ENCODE assay signal across 9 cellular contexts in the genomic region with DNA sequence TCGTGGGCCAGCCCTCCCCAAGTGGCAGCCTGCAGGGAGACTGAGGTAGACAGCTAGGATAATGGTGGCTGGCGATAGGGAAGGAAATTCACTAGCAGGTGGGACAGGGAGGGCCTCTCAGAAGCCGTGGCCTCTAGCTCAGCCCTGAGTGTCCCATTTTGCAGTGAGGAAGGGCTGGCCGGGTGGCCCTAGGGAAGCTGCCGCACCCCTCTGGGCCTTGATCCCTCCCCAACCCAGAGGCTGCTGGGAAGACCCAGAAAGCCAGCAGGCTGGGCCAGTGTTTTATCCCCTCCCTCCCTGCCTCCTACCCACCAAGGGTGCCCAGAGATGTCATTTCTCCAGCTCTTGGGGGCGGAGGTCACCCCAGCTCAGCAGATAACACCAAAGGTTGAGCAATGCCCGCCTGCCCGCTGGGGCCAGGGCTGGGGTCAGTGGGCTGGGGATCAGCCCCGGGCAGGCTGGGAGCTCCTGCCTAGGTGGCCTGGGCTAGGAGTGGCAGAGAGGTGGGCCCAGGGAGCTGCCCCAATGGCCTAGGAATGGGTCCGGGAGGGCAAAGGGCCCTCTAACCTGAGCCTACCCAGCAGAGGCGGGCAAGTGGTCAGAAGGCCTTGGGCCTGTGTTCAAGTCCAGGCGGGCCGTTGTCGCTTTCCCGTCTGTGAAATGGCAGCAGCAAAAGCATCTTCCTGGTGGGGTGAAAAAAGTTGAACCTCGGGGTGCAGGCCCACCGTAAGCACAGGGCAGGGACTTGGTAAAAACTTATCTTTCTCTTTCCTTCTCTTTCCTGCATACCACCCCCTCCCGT. TPM values are rescaled to one million over a fixed set of nuclear protein-coding genes. Genes with fewer than 3 reads are reported as not detected.
DNase-seq lines count a peak whose midpoint lies in the region; ATAC-seq and TF ChIP-seq lines count a peak whose summit lies in the region.
"Had no signal": no experiment of that assay in that cellular context is flagged by ENCODE, and none has a peak within 500 bp of the region (broad histone marks: within the 10 kb centered on the region; RNA-seq: fewer than 3 reads in every experiment).

No MANE protein-coding gene starts in this region.

- TF ChIP-seq EP300 in tibial nerve (IDR thresholded peaks at IDR 0.05), result no peak

- H3K4me3 Mint-ChIP-seq in activated CD8-positive, alpha-beta T cell treated with anti-CD3 and anti-CD28 coated beads, Interleukin-2, amount 10 ng/mL, durations not matched to agents 7 days and 5 days, result no peak overlapping the region
- no peak overlapping the region for H3K4me3 Mint-ChIP-seq in activated CD8-positive, alpha-beta T cell treated with anti-CD3 and anti-CD28 coated beads for 36 hours
- H3K4me3 Mint-ChIP-seq in activated T-helper 1 cell treated with anti-CD3 and anti-CD28 coated beads, Interleukin-12 subunit alpha, Interleukin-12 subunit beta, Interleukin-2, Interleukin-4 antibody, amounts not matched to agents 30 ng/mL and 10 ng/mL and 1 ng/mL, durations not matched to agents 14 hours and 24 hours and 36 hours, result peak overlapping the region; percentile 41

- H3K27me3 ChIP-seq in lower lobe of right lung (ENCODE audit: low read depth) (no peaks in the 10 kb centered on the region), tibial nerve (no peaks in the 10 kb centered on the region)

- no peaks in the 10 kb centered on the region for H3K9me3 ChIP-seq in lower lobe of right lung
- no peaks in the 10 kb centered on the region for H3K9me3 ChIP-seq in tibial nerve

- WGBS in tibial nerve, 2 donors, result 86 to 88% methylated on average over 15 of the region's 18 CpGs

- H3K4me1 ChIP-seq in lower lobe of right lung, result peaks cover 31% of the 10 kb centered on the region
- peaks cover 0 to 36% (median 3%) of the 10 kb centered on the region in 4 donors for H3K4me1 ChIP-seq in tibial nerve

- H3K27ac ChIP-seq in lower lobe of right lung (peak overlapping the region; percentile 100), tibial nerve (peak overlapping the region; percentile 97 to 100 (median 99))

- H3K4me3 ChIP-seq in lower lobe of right lung (no peak overlapping the region), tibial nerve (no peak overlapping the region)

- intact Hi-C loops in activated CD8-positive, alpha-beta T cell treated with anti-CD3 and anti-CD28 coated beads for 36 hours (cut with micrococcal nuclease), result loop anchor here (10.0 kb wide), 1 partner anchor 386 kb away; no protein-coding TSS in a partner anchor
- intact Hi-C loops in activated T-helper 1 cell treated with anti-CD3 and anti-CD28 coated beads, Interleukin-12 subunit alpha, Interleukin-12 subunit beta, Interleukin-2, Interleukin-4 antibody, amounts not matched to agents 30 ng/mL and 10 ng/mL and 1 ng/mL, durations not matched to agents 14 hours and 24 hours and 36 hours (cut with micrococcal nuclease), result no loop called here
- intact Hi-C loops in lower lobe of right lung (cut with DNase I) (loop anchor here (5.0 kb wide), 1 partner anchor 273 kb away; no protein-coding TSS in a partner anchor), sciatic nerve (cut with DNase I) (loop anchor here (5.0 kb wide), 1 partner anchor 388 kb away; no protein-coding TSS in a partner anchor)

- no peak for TF ChIP-seq POLR2A in tibial nerve (IDR thresholded peaks at IDR 0.05)

- POLR2A ChIA-PET in activated CD8-positive, alpha-beta T cell treated with anti-CD3 and anti-CD28 coated beads, Interleukin-2, amount 10 ng/mL, durations not matched to agents 7 days and 5 days (lab: Charles Lee), result interaction anchor here (0.8 kb wide), 1 partner anchor 274 kb away, joined by 3 read pairs; no protein-coding TSS in a partner anchor
- POLR2A ChIA-PET in activated CD8-positive, alpha-beta T cell treated with anti-CD3 and anti-CD28 coated beads for 36 hours (lab: Charles Lee), result interaction anchor here (1.0 kb wide), 1 partner anchor 262 kb away, joined by 3 read pairs; no protein-coding TSS in a partner anchor

- TF ChIP-seq CTCF in activated CD8-positive, alpha-beta T cell treated with anti-CD3 and anti-CD28 coated beads for 36 hours (IDR thresholded peaks at IDR 0.05), result no peak
- TF ChIP-seq CTCF in lower lobe of right lung (IDR thresholded peaks at IDR 0.05) (no peak), tibial nerve (IDR thresholded peaks at IDR 0.05) (no peak)

- no peak for DNase-seq in activated CD8-positive, alpha-beta T cell treated with anti-CD3 and anti-CD28 coated beads, Interleukin-2, amount 10 ng/mL, durations not matched to agents 7 days and 5 days
- no peak for DNase-seq in activated CD8-positive, alpha-beta T cell treated with anti-CD3 and anti-CD28 coated beads for 36 hours
- no peak for DNase-seq in activated T-helper 1 cell treated with anti-CD3 and anti-CD28 coated beads, Interleukin-12 subunit alpha, Interleukin-12 subunit beta, Interleukin-2, Interleukin-4 antibody, amounts not matched to agents 30 ng/mL and 10 ng/mL and 1 ng/mL, durations not matched to agents 14 hours and 24 hours and 36 hours (ENCODE audit: low spot score)
- peak; percentile 74 for DNase-seq in lower lobe of right lung
- DNase-seq in tibial nerve (ENCODE audit: low spot score in 2 of 2), result no peak
- DNase-seq in NCI-H2171 treated with DMSO at 0.1 percent for 48 hours (lab: John Stamatoyannopoulos, UW), result no peak
- DNase-seq in sciatic nerve (ENCODE audit: low spot score), result no peak
- DNase-seq in NCI-H2081 (lab: John Stamatoyannopoulos, UW), result no peak
- DNase-seq: NCI-H1694 treated with DMSO at 0.1 percent for 48 hours had no signal

- peaks cover 19% of the 10 kb centered on the region for H3K4me1 Mint-ChIP-seq in activated CD8-positive, alpha-beta T cell treated with anti-CD3 and anti-CD28 coated beads, Interleukin-2, amount 10 ng/mL, durations not matched to agents 7 days and 5 days (ENCODE audit: low read depth)
- H3K4me1 Mint-ChIP-seq in activated CD8-positive, alpha-beta T cell treated with anti-CD3 and anti-CD28 coated beads for 36 hours (ENCODE audit: low read depth), result peaks cover 11% of the 10 kb centered on the region
- peaks cover 28% of the 10 kb centered on the region for H3K4me1 Mint-ChIP-seq in activated T-helper 1 cell treated with anti-CD3 and anti-CD28 coated beads, Interleukin-12 subunit alpha, Interleukin-12 subunit beta, Interleukin-2, Interleukin-4 antibody, amounts not matched to agents 30 ng/mL and 10 ng/mL and 1 ng/mL, durations not matched to agents 14 hours and 24 hours and 36 hours (ENCODE audit: low read depth)

- ATAC-seq in activated CD8-positive, alpha-beta T cell treated with anti-CD3 and anti-CD28 coated beads, Interleukin-2, amount 10 ng/mL, durations not matched to agents 7 days and 5 days, result no peak
- ATAC-seq in activated CD8-positive, alpha-beta T cell treated with anti-CD3 and anti-CD28 coated beads for 36 hours, result no peak
- peak in 1 of 2 donors; percentile 0 for ATAC-seq in lower lobe of right lung
- ATAC-seq in sciatic nerve, result no peak

- H3K27ac Mint-ChIP-seq in activated CD8-positive, alpha-beta T cell treated with anti-CD3 and anti-CD28 coated beads, Interleukin-2, amount 10 ng/mL, durations not matched to agents 7 days and 5 days, result peak overlapping the region; percentile 43
- no peak overlapping the region for H3K27ac Mint-ChIP-seq in activated CD8-positive, alpha-beta T cell treated with anti-CD3 and anti-CD28 coated beads for 36 hours
- H3K27ac Mint-ChIP-seq in activated T-helper 1 cell treated with anti-CD3 and anti-CD28 coated beads, Interleukin-12 subunit alpha, Interleukin-12 subunit beta, Interleukin-2, Interleukin-4 antibody, amounts not matched to agents 30 ng/mL and 10 ng/mL and 1 ng/mL, durations not matched to agents 14 hours and 24 hours and 36 hours, result peak overlapping the region; percentile 65

- CTCF ChIA-PET in activated CD8-positive, alpha-beta T cell treated with anti-CD3 and anti-CD28 coated beads, Interleukin-2, amount 10 ng/mL, durations not matched to agents 7 days and 5 days (lab: Charles Lee), result interaction anchor here (0.9 to 8.7 kb wide), 8 partner anchors 12 to 390 kb away, joined by 3 to 144 read pairs (median 4); no protein-coding TSS in a partner anchor
- CTCF ChIA-PET in activated CD8-positive, alpha-beta T cell treated with anti-CD3 and anti-CD28 coated beads for 36 hours (lab: Charles Lee), result interaction anchor here (0.8 to 5.7 kb wide), 13 partner anchors 9 to 397 kb away, joined by 3 to 102 read pairs (median 6); no protein-coding TSS in a partner anchor

- H3K27me3 Mint-ChIP-seq in activated CD8-positive, alpha-beta T cell treated with anti-CD3 and anti-CD28 coated beads, Interleukin-2, amount 10 ng/mL, durations not matched to agents 7 days and 5 days (ENCODE audit: low read depth), result peaks cover 17% of the 10 kb centered on the region
- H3K27me3 Mint-ChIP-seq in activated CD8-positive, alpha-beta T cell treated with anti-CD3 and anti-CD28 coated beads for 36 hours, result peaks cover 15% of the 10 kb centered on the region
- H3K27me3 Mint-ChIP-seq in activated T-helper 1 cell treated with anti-CD3 and anti-CD28 coated beads, Interleukin-12 subunit alpha, Interleukin-12 subunit beta, Interleukin-2, Interleukin-4 antibody, amounts not matched to agents 30 ng/mL and 10 ng/mL and 1 ng/mL, durations not matched to agents 14 hours and 24 hours and 36 hours (ENCODE audit: insufficient read depth), result peaks cover 13% of the 10 kb centered on the region

- H3K36me3 ChIP-seq in lower lobe of right lung, result peaks cover 15% of the 10 kb centered on the region
- peaks cover 2 to 23% (median 3%) of the 10 kb centered on the region in 3 donors for H3K36me3 ChIP-seq in tibial nerve

- peaks cover 11% of the 10 kb centered on the region for H3K36me3 Mint-ChIP-seq in activated CD8-positive, alpha-beta T cell treated with anti-CD3 and anti-CD28 coated beads, Interleukin-2, amount 10 ng/mL, durations not matched to agents 7 days and 5 days (ENCODE audit: low read depth)
- peaks cover 18% of the 10 kb centered on the region for H3K36me3 Mint-ChIP-seq in activated CD8-positive, alpha-beta T cell treated with anti-CD3 and anti-CD28 coated beads for 36 hours (ENCODE audit: low read depth)
- peaks cover 12% of the 10 kb centered on the region for H3K36me3 Mint-ChIP-seq in activated T-helper 1 cell treated with anti-CD3 and anti-CD28 coated beads, Interleukin-12 subunit alpha, Interleukin-12 subunit beta, Interleukin-2, Interleukin-4 antibody, amounts not matched to agents 30 ng/mL and 10 ng/mL and 1 ng/mL, durations not matched to agents 14 hours and 24 hours and 36 hours (ENCODE audit: low read depth)

- H3K9me3 Mint-ChIP-seq in activated CD8-positive, alpha-beta T cell treated with anti-CD3 and anti-CD28 coated beads, Interleukin-2, amount 10 ng/mL, durations not matched to agents 7 days and 5 days (ENCODE audit: insufficient read depth), result no peaks in the 10 kb centered on the region
- H3K9me3 Mint-ChIP-seq in activated CD8-positive, alpha-beta T cell treated with anti-CD3 and anti-CD28 coated beads for 36 hours, result no peaks in the 10 kb centered on the region
- H3K9me3 Mint-ChIP-seq in activated T-helper 1 cell treated with anti-CD3 and anti-CD28 coated beads, Interleukin-12 subunit alpha, Interleukin-12 subunit beta, Interleukin-2, Interleukin-4 antibody, amounts not matched to agents 30 ng/mL and 10 ng/mL and 1 ng/mL, durations not matched to agents 14 hours and 24 hours and 36 hours, result no peaks in the 10 kb centered on the region

RNA-seq across cellular contexts. Expression of gene CEBPB, which starts 1.6 kb away (rescaled TPM):
- total RNA-seq in activated CD8-positive, alpha-beta T cell treated with anti-CD3 and anti-CD28 coated beads, Interleukin-2, amount 10 ng/mL, durations not matched to agents 7 days and 5 days, result 10 to 100 TPM; 28.8 to 32.0 TPM
- total RNA-seq in activated CD8-positive, alpha-beta T cell treated with anti-CD3 and anti-CD28 coated beads for 36 hours, result 10 to 100 TPM; 27.2 to 28.4 TPM
- 52.3 and 55.2 TPM in 2 replicates for total RNA-seq in activated T-helper 1 cell treated with anti-CD3 and anti-CD28 coated beads, Interleukin-12 subunit alpha, Interleukin-12 subunit beta, Interleukin-2, Interleukin-4 antibody, amounts not matched to agents 30 ng/mL and 10 ng/mL and 1 ng/mL, durations not matched to agents 14 hours and 24 hours and 36 hours
- 326 TPM for total RNA-seq in lower lobe of right lung
- 100 to 1,000 TPM; 202 to 524 (median 275) TPM for total RNA-seq in tibial nerve
- total RNA-seq in sciatic nerve, result 113 TPM

RNA-seq across cellular contexts. Expression of gene PEDS1, which starts 35.6 kb away (rescaled TPM):
- total RNA-seq in activated CD8-positive, alpha-beta T cell treated with anti-CD3 and anti-CD28 coated beads, Interleukin-2, amount 10 ng/mL, durations not matched to agents 7 days and 5 days, result 10 to 100 TPM; 28.7 to 30.2 TPM
- 10 to 100 TPM; 16.0 to 17.3 TPM for total RNA-seq in activated CD8-positive, alpha-beta T cell treated with anti-CD3 and anti-CD28 coated beads for 36 hours
- 30.7 and 33.4 TPM in 2 replicates for total RNA-seq in activated T-helper 1 cell treated with anti-CD3 and anti-CD28 coated beads, Interleukin-12 subunit alpha, Interleukin-12 subunit beta, Interleukin-2, Interleukin-4 antibody, amounts not matched to agents 30 ng/mL and 10 ng/mL and 1 ng/mL, durations not matched to agents 14 hours and 24 hours and 36 hours
- total RNA-seq in lower lobe of right lung (27.8 TPM), tibial nerve (10 to 100 TPM; 26.4 to 36.7 (median 35.5) TPM), sciatic nerve (39.5 TPM)
